8 cellular contexts compared by ENCODE assay signal in genomic region chr10:122374859-122375721, GRCh38.
DNase-seq lines count a peak whose midpoint lies in the region; ATAC-seq, FAIRE-seq and TF ChIP-seq lines count a peak whose summit lies in the region.

No MANE protein-coding gene starts in this region.

- H3K27me3 ChIP-seq in mucosa of stomach (ENCODE audit: control insufficient read depth, insufficient read depth, low read length): no peaks in the 10 kb centered on the region

- no peaks in the 10 kb centered on the region for H3K9me3 ChIP-seq in mucosa of stomach (ENCODE audit: control insufficient read depth, low read length)

- peak overlapping the region; percentile 78 for H3K9ac ChIP-seq in mucosa of stomach (ENCODE audit: low read length)

- ATAC-seq in HG02973 (IDR thresholded peaks at IDR 0.05; ENCODE audit: unreplicated experiment): peak; percentile 37

- H3K27ac ChIP-seq in 22Rv1: peak overlapping the region; percentile 78
- H3K27ac ChIP-seq in epithelial cell of prostate: peak overlapping the region; percentile 91

- no peaks in the 10 kb centered on the region for H3K36me3 ChIP-seq in mucosa of stomach (ENCODE audit: control insufficient read depth, insufficient read depth, low read length)

- H3K4me1 ChIP-seq in mucosa of stomach (ENCODE audit: control insufficient read depth, insufficient read depth, low read length): peaks cover 9% of the 10 kb centered on the region

- peak; percentile 53 for DNase-seq in GM18507 (ENCODE audit: extremely low spot score, insufficient read length, low read depth)
- DNase-seq in NCI-H510A treated with DMSO at 0.1 percent for 48 hours (lab: John Stamatoyannopoulos, UW): peak; percentile 61
- peak; percentile 64 for DNase-seq in activated T-cell treated with anti-CD3 and anti-CD28 coated beads for 48 hours (ENCODE audit: low read depth)
- no peak for DNase-seq in epithelial cell of prostate (ENCODE audit: low read depth, low spot score)
- DNase-seq in stimulated activated CD8-positive, alpha-beta memory T cell treated with anti-CD3 and anti-CD28 coated beads, Interleukin-4, amount 100 ng/mL, for 24 hours (ENCODE audit: low read depth): peak; percentile 62

- FAIRE-seq in GM18507 (lab: Jason Lieb, UNC): peak; percentile 83

- peak overlapping the region; percentile 57 for H3K4me3 ChIP-seq in mucosa of stomach (ENCODE audit: low read length)

- no peak for TF ChIP-seq CTCF in 22Rv1 (IDR thresholded peaks at IDR 0.05)
